ENCODE assay signal across 20 cellular contexts in the genomic region with DNA sequence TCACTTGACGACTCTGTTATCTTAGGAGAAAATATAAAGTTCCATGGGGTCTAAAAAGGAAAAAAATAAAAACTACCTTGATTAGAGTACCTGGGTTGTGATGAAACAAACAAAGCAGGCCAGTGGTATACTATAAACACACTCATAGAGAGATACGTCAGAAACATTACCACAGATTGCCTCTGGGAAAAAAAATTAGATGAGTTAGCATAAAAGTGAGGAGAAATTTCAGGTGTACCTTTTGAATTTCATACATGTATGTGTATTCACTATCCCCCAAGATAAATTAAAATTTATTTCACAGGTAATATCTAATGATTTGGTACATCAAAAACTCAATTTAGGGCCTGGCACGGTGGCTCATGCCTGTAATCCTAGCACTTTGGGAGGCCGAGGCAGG. TPM values are rescaled to one million over a fixed set of nuclear protein-coding genes. Genes with fewer than 3 reads are reported as not detected.
DNase-seq lines count a peak whose midpoint lies in the region; ATAC-seq, FAIRE-seq and TF ChIP-seq lines count a peak whose summit lies in the region.
"Had no signal": no experiment of that assay in that cellular context is flagged by ENCODE, and none has a peak within 500 bp of the region (broad histone marks: within the 10 kb centered on the region; RNA-seq: fewer than 3 reads in every experiment).

No MANE protein-coding gene starts in this region.

- H3K4me3 Mint-ChIP-seq in activated naive CD4-positive, alpha-beta T cell treated with anti-CD3 and anti-CD28 coated beads, Interleukin-2, amount 50 U/mL, for 24 hours: no peak overlapping the region
- H3K4me3 Mint-ChIP-seq in progenitor cell of endocrine pancreas (ENCODE audit: low read depth): no peak overlapping the region
- H3K4me3 Mint-ChIP-seq: CD8-positive, alpha-beta T cell; HFFc6 had no signal

- no peaks in the 10 kb centered on the region for H3K27me3 Mint-ChIP-seq in activated naive CD4-positive, alpha-beta T cell treated with anti-CD3 and anti-CD28 coated beads, Interleukin-2, amount 50 U/mL, for 24 hours
- H3K27me3 Mint-ChIP-seq in progenitor cell of endocrine pancreas: no peaks in the 10 kb centered on the region

- H4K91ac ChIP-seq in IMR-90 (ENCODE audit: insufficient read depth, low read depth, low read length): no peak overlapping the region

- H3K56ac ChIP-seq in IMR-90 (ENCODE audit: extremely low read depth, insufficient read depth, low read length): no peak overlapping the region

- H2BK120ac ChIP-seq in IMR-90 (ENCODE audit: low read depth, low read length): no peak overlapping the region

- H4K5ac ChIP-seq in IMR-90 (ENCODE audit: low read depth, low read length): no peak overlapping the region

- no peak overlapping the region for H2BK20ac ChIP-seq in IMR-90 (ENCODE audit: low read depth, low read length)

- FAIRE-seq in K562 (lab: Jason Lieb, UNC): no peak
- FAIRE-seq: A204.1, D721Med, GM12892, HTR-8/SVneo had no signal

- peak overlapping the region; percentile 77 for H3K27ac Mint-ChIP-seq in activated naive CD4-positive, alpha-beta T cell treated with anti-CD3 and anti-CD28 coated beads, Interleukin-2, amount 50 U/mL, for 24 hours
- peak overlapping the region; percentile 69 for H3K27ac Mint-ChIP-seq in progenitor cell of endocrine pancreas
- H3K27ac Mint-ChIP-seq: CD8-positive, alpha-beta T cell; HFFc6 had no signal

- H3K27me3 ChIP-seq in IMR-90 (ENCODE audit: control insufficient read depth, insufficient read depth, low read length) (no peaks in the 10 kb centered on the region), K562 (ENCODE audit: control insufficient read depth in 2 of 2, insufficient read depth in 2 of 2, low read length in 2 of 2) (no peaks in the 10 kb centered on the region)
- H3K27me3 ChIP-seq: BE2C had no signal

- no peak for DNase-seq in activated naive CD4-positive, alpha-beta T cell treated with anti-CD3 and anti-CD28 coated beads, Interleukin-2, amount 50 U/mL, for 16 hours
- DNase-seq in IMR-90 (no peak), K562 (ENCODE audit: extremely low read depth in 1 of 4, low spot score in 3 of 4) (no peak), progenitor cell of endocrine pancreas (ENCODE audit: low spot score, unreplicated experiment) (no peak), NCI-H1930 (lab: John Stamatoyannopoulos, UW) (no peak)
- DNase-seq in stimulated activated naive CD4-positive, alpha-beta T cell treated with Interleukin-2 at 50 U/mL for 16 hours (lab: John Stamatoyannopoulos, UW): no peak
- DNase-seq: BE2C; CD8-positive, alpha-beta T cell; COR-L47; DMS153; DMS79 treated with DMSO at 0.1 percent for 48 hours; GDM1; HCEC 1CT; HFFc6 had no signal

- H3K4ac ChIP-seq in IMR-90 (ENCODE audit: low read depth, low read length): no peak overlapping the region

- H3K4me3 ChIP-seq in IMR-90 (ENCODE audit: insufficient read depth, low read depth, low read length): no peak overlapping the region
- no peak overlapping the region for H3K4me3 ChIP-seq in K562

- TF ChIP-seq EP300 in K562 (IDR thresholded peaks at IDR 0.05; ENCODE audit: low read length): no peak

- H3K18ac ChIP-seq in IMR-90 (ENCODE audit: low read depth, low read length): no peak overlapping the region

- POLR2A ChIA-PET in IMR-90 (lab: Charles Lee; ENCODE audit: unreplicated experiment) (no interaction called here), K562 (lab: Yijun Ruan, JAX) (interaction anchor here (2.0 kb wide), 1 partner anchor 9 kb away, joined by 9 read pairs; no protein-coding TSS in a partner anchor)

- no peak overlapping the region for H4K8ac ChIP-seq in IMR-90 (ENCODE audit: low read depth in 2 of 2, low read length in 2 of 2)

- H3K27ac ChIP-seq in IMR-90 (ENCODE audit: insufficient read depth, low read length): no peak overlapping the region
- H3K27ac ChIP-seq in K562 (ENCODE audit: extremely low read depth, low read depth, low read length): no peak overlapping the region
- H3K27ac ChIP-seq: C4-2B had no signal

- H3K23ac ChIP-seq in IMR-90 (ENCODE audit: low read depth, low read length): no peak overlapping the region

- BruUV-seq in IMR-90 (replicated peaks; lab: Mats Ljungman, UMichigan) (no TSS peak), K562 (replicated peaks; lab: Mats Ljungman, UMichigan) (no TSS peak)

- H3K9me1 ChIP-seq in IMR-90 (ENCODE audit: insufficient read depth, low read length): peaks cover 11% of the 10 kb centered on the region; the same call in 1 of the 2 replicates
- H3K9me1 ChIP-seq in K562 (ENCODE audit: control insufficient read depth, insufficient read depth, low read length): no peaks in the 10 kb centered on the region

- WGBS in IMR-90 (ENCODE audit: extremely low coverage in 2 of 2, insufficient read length in 1 of 2), 2 experiments: no CpG with 5 or more reads among the region's 4 CpGs
- WGBS in K562 (ENCODE audit: insufficient coverage, low coverage, missing lambda C conversion rate): 84% methylated on average over 4 of the region's 4 CpGs

- H2AFZ ChIP-seq in IMR-90 (replicated peaks; ENCODE audit: low read length, poor library complexity): no peak overlapping the region
- H2AFZ ChIP-seq in K562 (ENCODE audit: low read depth, low read length): no peak overlapping the region

- peaks cover 48% of the 10 kb centered on the region for H3K4me1 Mint-ChIP-seq in activated naive CD4-positive, alpha-beta T cell treated with anti-CD3 and anti-CD28 coated beads, Interleukin-2, amount 50 U/mL, for 24 hours
- peaks cover 9% of the 10 kb centered on the region for H3K4me1 Mint-ChIP-seq in progenitor cell of endocrine pancreas (ENCODE audit: low read depth)

- peaks cover 0 to 54% of the 10 kb centered on the region in 2 experiments; a peak in 2 of 4 replicates for H3K79me1 ChIP-seq in IMR-90 (ENCODE audit: low read depth in 1 of 2, low read length in 2 of 2)

- TF ChIP-seq POLR2A in IMR-90 (IDR thresholded peaks at IDR 0.05; ENCODE audit: low read depth, low read length) (no peak), K562 (conservative IDR thresholded peaks at IDR 0.05) (no peak)

- intact Hi-C loops in IMR-90 (cut with micrococcal nuclease) (no loop called here), K562 (cut with micrococcal nuclease) (no loop called here)

- H3K4me1 ChIP-seq in IMR-90 (ENCODE audit: control insufficient read depth, insufficient read depth, low read length) (no peaks in the 10 kb centered on the region), K562 (replicated peaks in 1 of 2; ENCODE audit: control insufficient read depth in 2 of 2, insufficient read depth in 2 of 2, low read length in 2 of 2) (peaks cover 0 to 6% of the 10 kb centered on the region in 2 experiments; a peak in 2 of 5 replicates)
- H3K4me1 ChIP-seq: BE2C had no signal

- TF ChIP-seq RAD21 in IMR-90 (IDR thresholded peaks at IDR 0.05; ENCODE audit: low read length) (no peak), K562 (CRISPR knock-in tag; conservative IDR thresholded peaks at IDR 0.05 in 1 of 2, IDR thresholded peaks at IDR 0.05 in 1 of 2) (no peak)

- peaks cover 77% of the 10 kb centered on the region for H3K79me2 ChIP-seq in K562 (ENCODE audit: control insufficient read depth, insufficient read depth, low read length)

- no peaks in the 10 kb centered on the region for H3K9me3 Mint-ChIP-seq in activated naive CD4-positive, alpha-beta T cell treated with anti-CD3 and anti-CD28 coated beads, Interleukin-2, amount 50 U/mL, for 24 hours
- peaks cover 7% of the 10 kb centered on the region for H3K9me3 Mint-ChIP-seq in progenitor cell of endocrine pancreas (ENCODE audit: low read depth)
- H3K9me3 Mint-ChIP-seq: CD8-positive, alpha-beta T cell; HFFc6 had no signal

- TF ChIP-seq CTCF in IMR-90 (conservative IDR thresholded peaks at IDR 0.05; ENCODE audit: low read depth, low read length) (no peak), K562 (IDR thresholded peaks at IDR 0.05 in 2 of 3, conservative IDR thresholded peaks at IDR 0.05 in 1 of 3; ENCODE audit: insufficient read depth in 2 of 3, low read depth in 1 of 3, low read length in 3 of 3) (no peak), progenitor cell of endocrine pancreas (IDR thresholded peaks at IDR 0.05; ENCODE audit: unreplicated experiment) (no peak)

- H4K20me1 ChIP-seq in IMR-90 (ENCODE audit: insufficient read depth, low read length) (peaks cover 61% of the 10 kb centered on the region), K562 (replicated peaks; ENCODE audit: control insufficient read depth, insufficient read depth, low read length) (peaks cover 9% of the 10 kb centered on the region; the same call in 1 of the 2 replicates)

- no peak overlapping the region for H2BK15ac ChIP-seq in IMR-90 (ENCODE audit: low read depth, low read length)

- H3K9ac ChIP-seq in IMR-90 (ENCODE audit: low read depth, low read length) (no peak overlapping the region), K562 (ENCODE audit: insufficient read depth in 1 of 2, low read depth in 2 of 2, low read length in 2 of 2) (no peak overlapping the region)

- H2AK9ac ChIP-seq in IMR-90 (replicated peaks; ENCODE audit: low read depth, low read length, poor library complexity): no peak overlapping the region

- H3K36me3 Mint-ChIP-seq in activated naive CD4-positive, alpha-beta T cell treated with anti-CD3 and anti-CD28 coated beads, Interleukin-2, amount 50 U/mL, for 24 hours: peaks cover 7% of the 10 kb centered on the region
- peaks cover 22% of the 10 kb centered on the region for H3K36me3 Mint-ChIP-seq in progenitor cell of endocrine pancreas (ENCODE audit: insufficient read depth)

- H3K4me2 ChIP-seq in IMR-90 (ENCODE audit: low read depth, low read length) (no peak overlapping the region), K562 (ENCODE audit: insufficient read depth, low read length) (no peak overlapping the region)

- H3K9me3 ChIP-seq in IMR-90 (ENCODE audit: control insufficient read depth, insufficient read depth, low read length) (no peaks in the 10 kb centered on the region), K562 (replicated peaks; ENCODE audit: control insufficient read depth, insufficient read depth, low read depth, low read length) (no peaks in the 10 kb centered on the region)
- H3K9me3 ChIP-seq: BE2C had no signal

- CTCF ChIA-PET in IMR-90 (lab: Yijun Ruan, JAX): no interaction called here
- CTCF ChIA-PET in K562 (lab: Yijun Ruan, JAX; ENCODE audit: low intra/inter-chr PET ratio): no interaction called here

- in situ Hi-C loops in IMR-90 (cut with MboI; ENCODE audit: low sequenced_read_pairs) (no loop called here), K562 (cut with MboI) (no loop called here)

- ATAC-seq in IMR-90 (ENCODE audit: low read depth): no peak
- no peak for ATAC-seq in K562
- ATAC-seq: CD8-positive, alpha-beta T cell had no signal

- dilution Hi-C loops in IMR-90 (cut with HindIII; ENCODE audit: low sequenced_read_pairs, unreplicated experiment): no loop called here

- no peak overlapping the region for H2AK5ac ChIP-seq in IMR-90 (ENCODE audit: low read depth, low read length)

- H3K14ac ChIP-seq in IMR-90 (replicated peaks; ENCODE audit: low read depth, low read length): no peak overlapping the region

- no peak overlapping the region for H2BK5ac ChIP-seq in IMR-90 (ENCODE audit: low read depth, low read length, poor library complexity, severe bottlenecking)

- H3K36me3 ChIP-seq in IMR-90 (ENCODE audit: control insufficient read depth, insufficient read depth, low read length) (peaks cover 9% of the 10 kb centered on the region), K562 (ENCODE audit: control insufficient read depth, insufficient read depth, low read length) (peaks cover 24% of the 10 kb centered on the region; the same call in 1 of the 3 replicates)
- H3K36me3 ChIP-seq: BE2C had no signal

RNA-seq across cellular contexts. Expression of gene WDR33, which starts 18.2 kb away (rescaled TPM):
- 41.2 and 47.8 TPM in 2 replicates for total RNA-seq in IMR-90 (2012; rRNA removed)
- polyA plus RNA-seq in IMR-90 (2012; rRNA removed): 14.9 and 19.6 TPM in 2 replicates
- 2.9 and 4.0 TPM in 2 replicates for polyA plus RNA-seq in IMR-90 (2012; cell fraction: cytosol; rRNA removed)
- 8.6 and 18.7 TPM in 2 replicates for polyA plus RNA-seq in IMR-90 (2012; cell fraction: nucleus; rRNA removed; ENCODE audit: low replicate concordance)
- 62.3 and 147 TPM in 2 replicates for total RNA-seq in K562 (2011; cell fraction: chromatin; rRNA removed; ENCODE audit: low replicate concordance)
- 25.3 and 36.8 TPM in 2 replicates for total RNA-seq in K562 (2011; cell fraction: nucleolus; rRNA removed)
- 76.0 and 124 TPM in 2 replicates for total RNA-seq in K562 (2011; cell fraction: nucleoplasm; rRNA removed)
- 24.2 and 29.2 TPM in 2 replicates for total RNA-seq in K562 (2014; rRNA removed)
- total RNA-seq in K562 (2014; rRNA removed; fragmentation: Illumina TruSeq; extraction: Trizol): 39.5 and 46.3 TPM in 2 replicates
- 34.3 and 36.9 TPM in 2 replicates for total RNA-seq in K562 (2015; rRNA removed; fragmentation: Illumina TruSeq; extraction: Trizol)
- total RNA-seq in K562 (2021): 57.4 and 57.8 TPM in 2 replicates
- 53.6 and 56.8 TPM in 2 replicates for polyA plus RNA-seq in K562 (2011; rRNA removed)
- polyA plus RNA-seq in K562 (2011; cell fraction: cytosol; rRNA removed): 10.0 and 21.9 TPM in 2 replicates
- 34.4 and 43.5 TPM in 2 replicates for polyA plus RNA-seq in K562 (2011; cell fraction: nucleus; rRNA removed)
- polyA plus RNA-seq in K562 (2012): 22.1 and 23.0 TPM in 2 replicates
- polyA plus RNA-seq in K562 (2014; fragmentation: Illumina TruSeq; extraction: Trizol): 31.1 and 36.2 TPM in 2 replicates
- 10 to 100 TPM; 38.4 to 43.5 TPM for polyA plus RNA-seq in K562 (2014; fragmentation: Nextera tagmentation; extraction: Ambion mirVana)
- polyA plus RNA-seq in K562 (2014; rRNA removed): 25.0 and 26.7 TPM in 2 replicates
- 107 and 120 TPM in 2 replicates for polyA minus RNA-seq in K562 (2011; rRNA and poly(A)+ RNA removed)
- polyA minus RNA-seq in K562 (2011; cell fraction: cytosol; rRNA and poly(A)+ RNA removed): 27.3 and 32.9 TPM in 2 replicates
- polyA minus RNA-seq in K562 (2011; cell fraction: nucleus; rRNA and poly(A)+ RNA removed): 45.1 and 81.6 TPM in 2 replicates
- total RNA-seq in progenitor cell of endocrine pancreas: 69.0 and 74.2 TPM in 2 replicates
